12 cellular contexts compared by ENCODE assay signal in the genomic region with DNA sequence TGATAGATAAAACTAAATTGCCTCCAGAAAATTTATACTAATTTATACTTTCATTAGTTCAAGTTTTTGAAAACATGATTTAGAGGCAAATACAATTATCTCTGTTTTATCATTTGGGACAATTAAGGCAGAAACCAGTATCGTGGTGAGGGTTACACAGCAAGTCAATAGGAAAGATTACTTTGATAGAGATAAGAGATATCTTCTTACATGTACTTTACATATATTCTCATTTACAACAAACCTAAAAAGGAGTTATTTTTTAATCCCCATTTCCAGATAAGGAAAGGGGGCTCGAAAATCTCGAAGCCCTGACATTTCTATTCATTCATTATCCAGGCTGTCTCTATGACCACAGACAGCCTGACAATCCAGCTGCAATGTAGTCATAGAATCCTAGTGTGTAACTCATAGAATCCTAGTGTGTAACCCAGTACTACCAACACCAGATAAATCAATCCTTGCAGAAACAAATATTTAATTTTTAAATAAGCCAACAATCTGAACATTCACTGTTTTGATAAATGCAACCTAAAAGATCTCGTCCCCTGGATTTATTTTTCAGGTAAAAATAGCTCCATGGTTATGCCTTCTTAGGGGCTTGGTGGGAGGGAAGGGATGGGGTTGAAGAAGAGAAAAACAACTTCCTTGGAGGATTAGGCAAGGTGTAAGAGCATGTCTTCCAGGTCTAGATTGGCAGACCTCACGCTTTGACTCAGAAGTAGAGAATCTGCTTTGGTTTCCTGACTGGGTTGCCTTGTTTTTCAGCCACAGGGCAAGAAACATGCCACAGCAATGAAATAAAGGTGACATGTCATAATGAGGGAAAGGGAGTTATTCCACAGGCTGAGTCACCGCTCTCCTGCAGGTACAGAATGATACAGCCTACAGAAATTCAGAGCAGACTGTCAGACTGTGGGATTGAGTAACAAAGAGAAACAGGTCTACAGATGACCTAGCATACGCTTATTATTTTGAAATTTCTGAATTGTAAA. TPM values are rescaled to one million over a fixed set of nuclear protein-coding genes. Genes with fewer than 3 reads are reported as not detected.
A peak's percentile ranks its signal among the peaks of the same experiment; 100 is the strongest.
DNase-seq lines count a peak whose midpoint lies in the region; ATAC-seq and TF ChIP-seq lines count a peak whose summit lies in the region.
"Had no signal": no experiment of that assay in that cellular context is flagged by ENCODE, and none has a peak within 500 bp of the region (broad histone marks: within the 10 kb centered on the region; RNA-seq: fewer than 3 reads in every experiment).

No MANE protein-coding gene starts in this region.

- H3K4me1 Mint-ChIP-seq in activated naive CD4-positive, alpha-beta T cell treated with anti-CD3 and anti-CD28 coated beads for 36 hours (ENCODE audit: low read depth) = peaks cover 4% of the 10 kb centered on the region

- H3K36me3 ChIP-seq in suprapubic skin (no peaks in the 10 kb centered on the region), testis (ENCODE audit: low read depth, missing control alignments) (no peaks in the 10 kb centered on the region)
- H3K36me3 ChIP-seq: sigmoid colon, thoracic aorta had no signal

- no peak for TF ChIP-seq EP300 in suprapubic skin (IDR thresholded peaks at IDR 0.05)

- H3K4me3 ChIP-seq in suprapubic skin (no peak overlapping the region), testis (no peak overlapping the region)
- H3K4me3 ChIP-seq: sigmoid colon, thoracic aorta had no signal

- peaks cover 3% of the 10 kb centered on the region for H3K9me3 Mint-ChIP-seq in activated naive CD4-positive, alpha-beta T cell treated with anti-CD3 and anti-CD28 coated beads for 36 hours

- H3K36me3 Mint-ChIP-seq in activated naive CD4-positive, alpha-beta T cell treated with anti-CD3 and anti-CD28 coated beads for 36 hours (ENCODE audit: low read depth) = no peaks in the 10 kb centered on the region

- H3K27ac ChIP-seq in suprapubic skin (peak overlapping the region; percentile 75), testis (no peak overlapping the region)
- H3K27ac ChIP-seq: C4-2B, thoracic aorta had no signal

- H3K27me3 Mint-ChIP-seq in activated naive CD4-positive, alpha-beta T cell treated with anti-CD3 and anti-CD28 coated beads for 36 hours (ENCODE audit: low read depth) = no peaks in the 10 kb centered on the region

- no peak for TF ChIP-seq CTCF in suprapubic skin (IDR thresholded peaks at IDR 0.05)
- no peak for TF ChIP-seq CTCF in testis (IDR thresholded peaks at IDR 0.05)

- no peaks in the 10 kb centered on the region for H3K27me3 ChIP-seq in suprapubic skin
- no peaks in the 10 kb centered on the region for H3K27me3 ChIP-seq in testis
- H3K27me3 ChIP-seq: sigmoid colon had no signal

- no peaks in the 10 kb centered on the region for H3K9me3 ChIP-seq in suprapubic skin
- H3K9me3 ChIP-seq in testis = no peaks in the 10 kb centered on the region
- H3K9me3 ChIP-seq: sigmoid colon, thoracic aorta had no signal

- TF ChIP-seq POLR2A in suprapubic skin (IDR thresholded peaks at IDR 0.05) (no peak), testis (IDR thresholded peaks at IDR 0.05) (no peak)

- intact Hi-C loops in activated naive CD4-positive, alpha-beta T cell treated with anti-CD3 and anti-CD28 coated beads for 36 hours (cut with micrococcal nuclease) = loop anchor here (2.0 kb wide), 1 partner anchor 20 kb away; no protein-coding TSS in a partner anchor
- intact Hi-C loops in testis (cut with DNase I; ENCODE audit: low total_unique reads) = no loop called here

- H3K4me3 Mint-ChIP-seq in activated naive CD4-positive, alpha-beta T cell treated with anti-CD3 and anti-CD28 coated beads for 36 hours = no peak overlapping the region

- peak; percentile 32 for DNase-seq in activated naive CD4-positive, alpha-beta T cell treated with anti-CD3 and anti-CD28 coated beads for 36 hours
- DNase-seq in activated naive CD4-positive, alpha-beta T cell (lab: John Stamatoyannopoulos, UW) = no peak
- DNase-seq in SW480 (ENCODE audit: low spot score) = peak; percentile 93
- peak; percentile 37 for DNase-seq in hepatic stellate cell (ENCODE audit: low spot score)
- no peak for DNase-seq in suprapubic skin (ENCODE audit: low spot score in 2 of 2)
- no peak for DNase-seq in testis
- DNase-seq: activated CD8-positive, alpha-beta memory T cell treated with anti-CD3 and anti-CD28 coated beads, Interleukin-2, amount 50 U/mL, for 48 hours; sigmoid colon had no signal

- H3K4me1 ChIP-seq in suprapubic skin (peaks cover 22% of the 10 kb centered on the region), testis (peaks cover 9% of the 10 kb centered on the region)

- H3K27ac Mint-ChIP-seq in activated naive CD4-positive, alpha-beta T cell treated with anti-CD3 and anti-CD28 coated beads for 36 hours = no peak overlapping the region

- WGBS in suprapubic skin = 52% methylated on average over 7 of the region's 7 CpGs
- WGBS in testis, 2 donors = 84 to 89% methylated on average over 7 of the region's 7 CpGs

- ATAC-seq in HG03565 (IDR thresholded peaks at IDR 0.05; ENCODE audit: unreplicated experiment) = no peak
- no peak for ATAC-seq in HG02938 (IDR thresholded peaks at IDR 0.05; ENCODE audit: unreplicated experiment)

- CTCF ChIA-PET in activated naive CD4-positive, alpha-beta T cell treated with anti-CD3 and anti-CD28 coated beads for 36 hours (lab: Charles Lee) = no interaction called here

RNA-seq across cellular contexts. Expression of gene IRF2BP2, which starts 45.6 kb away (rescaled TPM):
- total RNA-seq in activated naive CD4-positive, alpha-beta T cell treated with anti-CD3 and anti-CD28 coated beads for 36 hours = 100 to 1,000 TPM in 1 of 2 experiments, 10 to 100 TPM in 1; 99.6 to 107 TPM
- 100 to 1,000 TPM; 129 to 195 (median 159) TPM for total RNA-seq in suprapubic skin
- 10 to 100 TPM; 82.0 to 96.6 TPM for total RNA-seq in testis
- 100 TPM for polyA plus RNA-seq in testis (ENCODE audit: insufficient read depth, low read depth, low replicate concordance)

Comparison
In these comparisons a context has a peak if more than half of its experiments do, and no peak if none do; other contexts are left out.
1. DNase-seq: peak in activated naive CD4-positive, alpha-beta T cell treated with anti-CD3 and anti-CD28 coated beads for 36 hours (single experiment), SW480 (single experiment) and hepatic stellate cell (single experiment); none in activated naive CD4-positive, alpha-beta T cell (0 of 4), suprapubic skin (0 of 2) and testis (single experiment).